Comparison of ENCODE assay signal across 3 cellular contexts in the genomic region with DNA sequence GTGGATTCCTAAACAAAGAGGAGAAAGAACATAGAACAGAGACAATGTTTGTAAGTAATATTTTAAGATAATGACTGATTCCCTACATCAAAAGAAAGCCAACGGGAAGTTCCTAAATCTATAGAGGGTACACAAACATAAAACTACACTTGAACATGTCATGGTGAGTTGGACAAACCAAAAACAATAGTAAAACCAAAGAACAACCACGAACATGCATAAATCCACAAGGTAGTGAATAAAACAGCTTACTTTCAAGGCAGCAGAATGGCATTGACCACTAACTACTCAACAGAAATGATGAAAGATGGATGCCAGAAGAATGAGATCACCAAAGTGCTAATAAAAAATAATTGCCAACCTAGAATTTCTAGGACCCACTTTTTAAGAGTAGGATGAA. TPM values are rescaled to one million over a fixed set of nuclear protein-coding genes. Genes with fewer than 3 reads are reported as not detected.
"Had no signal": no experiment of that assay in that cellular context is flagged by ENCODE, and none has a peak within 500 bp of the region (broad histone marks: within the 10 kb centered on the region; RNA-seq: fewer than 3 reads in every experiment).

No MANE protein-coding gene starts in this region.

RNA-seq across cellular contexts. Expression of gene SOX11, which starts 39.5 kb away (rescaled TPM):
- total RNA-seq: M059J, PC-3, Peyer's patch had no signal
